17 cellular contexts compared by ENCODE assay signal in the genomic region with DNA sequence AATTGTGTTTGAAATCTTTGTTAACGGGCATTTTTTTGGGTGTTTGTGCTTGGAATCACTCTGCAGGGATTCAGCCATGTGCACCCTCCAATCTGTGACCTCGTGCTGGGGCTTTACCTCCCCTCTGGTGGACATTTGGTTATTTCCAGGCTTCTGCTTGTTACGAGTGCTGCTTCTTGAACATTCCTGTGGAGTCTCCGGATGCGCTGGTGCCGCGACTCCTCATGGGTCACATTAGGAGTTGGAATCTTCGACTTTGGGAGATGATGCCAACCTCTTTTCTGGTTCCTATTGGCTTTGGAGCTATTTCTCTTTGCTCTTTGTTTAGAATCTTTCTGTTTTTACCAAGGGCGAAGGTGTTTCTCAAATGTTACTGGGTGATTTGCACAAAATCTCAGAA.
"Had no signal": no experiment of that assay in that cellular context is flagged by ENCODE, and none has a peak within 500 bp of the region (broad histone marks: within the 10 kb centered on the region; RNA-seq: fewer than 3 reads in every experiment).

No MANE protein-coding gene starts in this region.

- H3K9me3 ChIP-seq: transverse colon, vagina had no signal

- H3K4me3 ChIP-seq: hepatocyte, transverse colon, vagina had no signal

- H3K36me3 ChIP-seq: transverse colon, vagina had no signal

- H3K27me3 ChIP-seq: vagina had no signal

- DNase-seq: activated CD4-positive, alpha-beta T cell treated with anti-CD3 and anti-CD28 coated beads, Interleukin-2, amount 50 U/mL, for 1 hour; activated CD8-positive, alpha-beta memory T cell treated with anti-CD3 and anti-CD28 coated beads, Interleukin-2, amount 50 U/mL, for 4 hours; activated naive CD4-positive, alpha-beta T cell treated with anti-CD3 and anti-CD28 coated beads, Interleukin-2, amount 10 ng/mL, durations not matched to agents 7 days and 5 days; activated naive CD8-positive, alpha-beta T cell treated with anti-CD3 and anti-CD28 coated beads, Interleukin-2, amount 50 U/mL, for 24 hours; activated T-cell treated with anti-CD3 and anti-CD28 coated beads, Interleukin-2, amount 50 U/mL, for 4 hours; cerebellar nuclear complex; effector memory CD8-positive, alpha-beta T cell; left ventricle myocardium superior; stimulated activated CD4-positive, alpha-beta T cell treated with anti-CD3 and anti-CD28 coated beads, Interleukin-2, amount 100 ng/mL, for 24 hours; stimulated activated naive CD8-positive, alpha-beta T cell treated with anti-CD3 and anti-CD28 coated beads, Interleukin-15, Interleukin-2, amounts not matched to agents 100 U/mL and 50 U/mL, for 24 hours; transverse colon had no signal

- H3K4me3 Mint-ChIP-seq: activated naive CD4-positive, alpha-beta T cell treated with anti-CD3 and anti-CD28 coated beads, Interleukin-2, amount 10 ng/mL, durations not matched to agents 7 days and 5 days; activated naive CD8-positive, alpha-beta T cell treated with anti-CD3 and anti-CD28 coated beads, Interleukin-2, amount 50 U/mL, for 24 hours; activated T-cell treated with anti-CD3 and anti-CD28 coated beads, Interleukin-2, amount 50 U/mL, for 4 hours; dendritic cell treated with granulocyte-macrophage colony-stimulating factor and Interleukin-4, amounts not matched to agents 40 ng/mL and 50 ng/mL, for 4 days; effector memory CD8-positive, alpha-beta T cell; memory B cell; T-helper 1 cell treated with Interleukin-12 subunit alpha and Interleukin-12 subunit beta and Interleukin-4 antibody, amounts not matched to agents 30 μg/mL and 1 μg/mL, for 36 hours had no signal

- H2AFZ ChIP-seq: hepatocyte had no signal

- ATAC-seq: activated CD4-positive, CD25-positive, alpha-beta regulatory T cell treated with anti-CD3 and anti-CD28 coated beads, Interleukin-2, amount 50 U/mL, for 24 hours; activated naive CD8-positive, alpha-beta T cell treated with anti-CD3 and anti-CD28 coated beads, Interleukin-2, amount 50 U/mL, for 24 hours; effector memory CD8-positive, alpha-beta T cell; stimulated activated naive CD8-positive, alpha-beta T cell treated with anti-CD3 and anti-CD28 coated beads, Interleukin-15, Interleukin-2, amounts not matched to agents 100 U/mL and 50 U/mL, for 24 hours had no signal

- H3K27ac Mint-ChIP-seq: activated naive CD4-positive, alpha-beta T cell treated with anti-CD3 and anti-CD28 coated beads, Interleukin-2, amount 10 ng/mL, durations not matched to agents 7 days and 5 days; activated naive CD8-positive, alpha-beta T cell treated with anti-CD3 and anti-CD28 coated beads, Interleukin-2, amount 50 U/mL, for 24 hours; dendritic cell treated with granulocyte-macrophage colony-stimulating factor and Interleukin-4, amounts not matched to agents 40 ng/mL and 50 ng/mL, for 4 days; effector memory CD8-positive, alpha-beta T cell; memory B cell; T-helper 1 cell treated with Interleukin-12 subunit alpha and Interleukin-12 subunit beta and Interleukin-4 antibody, amounts not matched to agents 30 μg/mL and 1 μg/mL, for 36 hours had no signal

- H3K4me2 ChIP-seq: hepatocyte had no signal

- H3K27ac ChIP-seq: hepatocyte, transverse colon, vagina had no signal

- H3K79me2 ChIP-seq: hepatocyte had no signal

- H3K4me1 Mint-ChIP-seq: activated naive CD4-positive, alpha-beta T cell treated with anti-CD3 and anti-CD28 coated beads, Interleukin-2, amount 10 ng/mL, durations not matched to agents 7 days and 5 days had no signal

- H3K4me1 ChIP-seq: transverse colon, vagina had no signal

- H3K9me3 Mint-ChIP-seq: activated naive CD8-positive, alpha-beta T cell treated with anti-CD3 and anti-CD28 coated beads, Interleukin-2, amount 50 U/mL, for 24 hours; activated T-cell treated with anti-CD3 and anti-CD28 coated beads, Interleukin-2, amount 50 U/mL, for 4 hours had no signal
